Comparison of ENCODE assay signal across 9 cellular contexts in the genomic region with DNA sequence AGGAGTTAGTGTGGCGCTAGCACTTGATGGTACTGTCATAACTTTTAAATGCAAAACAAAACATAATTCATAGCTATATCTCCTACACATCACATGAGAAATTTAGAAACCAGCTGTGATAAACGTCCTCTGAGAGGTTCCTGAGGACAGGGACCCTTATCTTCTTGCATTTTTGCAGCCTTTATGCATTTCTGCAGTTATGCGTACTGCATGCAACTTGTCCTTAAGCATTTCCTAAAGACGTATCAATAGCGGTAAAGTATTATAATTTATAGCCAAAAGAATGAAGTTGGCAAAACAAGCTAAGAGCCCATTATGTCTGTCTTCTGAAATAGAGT. TPM values are rescaled to one million over a fixed set of nuclear protein-coding genes. Genes with fewer than 3 reads are reported as not detected.
DNase-seq lines count a peak whose midpoint lies in the region; TF ChIP-seq lines count a peak whose summit lies in the region.
"Had no signal": no experiment of that assay in that cellular context is flagged by ENCODE, and none has a peak within 500 bp of the region (broad histone marks: within the 10 kb centered on the region; RNA-seq: fewer than 3 reads in every experiment).

No MANE protein-coding gene starts in this region.

- peak overlapping the region; percentile 94 for H3K27ac Mint-ChIP-seq in activated CD4-positive, alpha-beta T cell treated with anti-CD3 and anti-CD28 coated beads, Interleukin-2, amount 10 ng/mL, durations not matched to agents 24 days and 14 days

- peaks cover 4% of the 10 kb centered on the region for H3K27me3 Mint-ChIP-seq in activated CD4-positive, alpha-beta T cell treated with anti-CD3 and anti-CD28 coated beads, Interleukin-2, amount 10 ng/mL, durations not matched to agents 24 days and 14 days

- H3K4me3 Mint-ChIP-seq in activated CD4-positive, alpha-beta T cell treated with anti-CD3 and anti-CD28 coated beads, Interleukin-2, amount 10 ng/mL, durations not matched to agents 24 days and 14 days = peak overlapping the region; percentile 98

- peaks cover 5% of the 10 kb centered on the region for H3K36me3 Mint-ChIP-seq in activated CD4-positive, alpha-beta T cell treated with anti-CD3 and anti-CD28 coated beads, Interleukin-2, amount 10 ng/mL, durations not matched to agents 24 days and 14 days (ENCODE audit: low read depth)

- H3K4me1 Mint-ChIP-seq in activated CD4-positive, alpha-beta T cell treated with anti-CD3 and anti-CD28 coated beads, Interleukin-2, amount 10 ng/mL, durations not matched to agents 24 days and 14 days = peaks cover 57% of the 10 kb centered on the region

- TF ChIP-seq POLR2A in adrenal gland (IDR thresholded peaks at IDR 0.05) = no peak

- in situ Hi-C loops in KBM-7 (cut with MboI; ENCODE audit: low pct_unique_long_range_greater_than_20kb, low sequenced_read_pairs) = no loop called here

- H3K4me3 ChIP-seq in adrenal gland = peak overlapping the region in 3 of 4 donors; percentile 85 to 96 (median 93)
- peak overlapping the region; percentile 94 for H3K4me3 ChIP-seq in kidney epithelial cell (ENCODE audit: low read depth, low read length)
- peak overlapping the region; percentile 87 for H3K4me3 ChIP-seq in thymus (ENCODE audit: low read length)

- WGBS in adrenal gland, 4 donors = 8 to 13% (median 11%) methylated on average over 5 of the region's 5 CpGs
- WGBS in thymus = 33% methylated on average over 5 of the region's 5 CpGs

- no peak for DNase-seq in activated CD4-positive, alpha-beta T cell treated with anti-CD3 and anti-CD28 coated beads, Interleukin-2, amount 10 ng/mL, durations not matched to agents 24 days and 14 days
- no peak for DNase-seq in activated CD4-positive, alpha-beta T cell treated with anti-CD3 and anti-CD28 coated beads, Interleukin-2, amount 50 U/mL, for 48 hours
- no peak for DNase-seq in adrenal gland
- no peak for DNase-seq in kidney epithelial cell (ENCODE audit: low read depth)
- no peak for DNase-seq in KBM-7
- no peak for DNase-seq in NCI-H1092 (lab: John Stamatoyannopoulos, UW)
- no peak for DNase-seq in activated CD4-positive, CD25-positive, alpha-beta regulatory T cell treated with anti-CD3 and anti-CD28 coated beads, Interleukin-2, amount 50 U/mL, for 72 hours

- H3K9me3 Mint-ChIP-seq in activated CD4-positive, alpha-beta T cell treated with anti-CD3 and anti-CD28 coated beads, Interleukin-2, amount 10 ng/mL, durations not matched to agents 24 days and 14 days = no peaks in the 10 kb centered on the region

- TF ChIP-seq CTCF in adrenal gland (IDR thresholded peaks at IDR 0.05) (no peak), kidney epithelial cell (IDR thresholded peaks at IDR 0.05; ENCODE audit: insufficient read depth, low read length, poor library complexity, severe bottlenecking) (no peak)

- H3K36me3 ChIP-seq in adrenal gland (replicated peaks in 1 of 2) (no peaks in the 10 kb centered on the region), kidney epithelial cell (ENCODE audit: control insufficient read depth, insufficient read depth, low read length) (no peaks in the 10 kb centered on the region), thymus (ENCODE audit: control insufficient read depth, insufficient read depth) (no peaks in the 10 kb centered on the region)

- H3K27me3 ChIP-seq in adrenal gland = no peaks in the 10 kb centered on the region
- H3K27me3 ChIP-seq in kidney epithelial cell (ENCODE audit: control insufficient read depth, insufficient read depth, low read length) = no peaks in the 10 kb centered on the region
- H3K27me3 ChIP-seq in thymus (ENCODE audit: control insufficient read depth, insufficient read depth) = no peaks in the 10 kb centered on the region

- H3K27ac ChIP-seq in adrenal gland (peak overlapping the region; percentile 31 to 92 (median 91)), thymus (ENCODE audit: low read depth) (no peak overlapping the region)

- no peaks in the 10 kb centered on the region for H3K9me3 ChIP-seq in adrenal gland (replicated peaks in 1 of 3)
- no peaks in the 10 kb centered on the region for H3K9me3 ChIP-seq in thymus (ENCODE audit: control insufficient read depth)
- H3K9me3 ChIP-seq: mucosa of descending colon had no signal

- peaks cover 18 to 44% of the 10 kb centered on the region in 2 donors for H3K4me1 ChIP-seq in adrenal gland (replicated peaks in 1 of 2)
- peaks cover 3% of the 10 kb centered on the region for H3K4me1 ChIP-seq in thymus (ENCODE audit: control insufficient read depth, insufficient read depth, low read length)

- intact Hi-C loops in activated CD4-positive, alpha-beta T cell treated with anti-CD3 and anti-CD28 coated beads, Interleukin-2, amount 10 ng/mL, durations not matched to agents 24 days and 14 days (cut with micrococcal nuclease) = no loop called here
- intact Hi-C loops in adrenal gland (cut with DNase I) = loop anchor here in 1 of 2 donors (5.0 kb wide), 1 partner anchor 57 kb away; a partner anchor contains a TSS

RNA-seq across cellular contexts. Expression of a gene that starts 1.7 kb away (rescaled TPM):
- total RNA-seq in activated CD4-positive, alpha-beta T cell treated with anti-CD3 and anti-CD28 coated beads, Interleukin-2, amount 10 ng/mL, durations not matched to agents 24 days and 14 days = 13.6 and 14.2 TPM in 2 replicates
- total RNA-seq in adrenal gland (10 to 100 TPM; 13.8 to 24.8 (median 20.2) TPM), kidney epithelial cell (3.0 and 3.4 TPM in 2 replicates)
- polyA plus RNA-seq in adrenal gland (10 to 100 TPM; 11.8 to 26.8 (median 17.0) TPM), thymus (8.8 TPM)

RNA-seq across cellular contexts. Expression of a gene that starts 19.9 kb away (rescaled TPM):
- total RNA-seq in activated CD4-positive, alpha-beta T cell treated with anti-CD3 and anti-CD28 coated beads, Interleukin-2, amount 10 ng/mL, durations not matched to agents 24 days and 14 days = not detected in 2 replicates
- total RNA-seq in adrenal gland = not detected
- polyA plus RNA-seq in adrenal gland = not detected
- not detected in 2 replicates for total RNA-seq in kidney epithelial cell
- 0.11 TPM for polyA plus RNA-seq in thymus
- total RNA-seq: mucosa of descending colon had no signal

RNA-seq across cellular contexts. Expression of a gene that starts 33.0 kb away (rescaled TPM):
- total RNA-seq in activated CD4-positive, alpha-beta T cell treated with anti-CD3 and anti-CD28 coated beads, Interleukin-2, amount 10 ng/mL, durations not matched to agents 24 days and 14 days = not detected in 2 replicates
- not detected for total RNA-seq in adrenal gland
- polyA plus RNA-seq in adrenal gland = not detected
- total RNA-seq in kidney epithelial cell = not detected in 2 replicates
- polyA plus RNA-seq in thymus = 0.32 TPM
- total RNA-seq: mucosa of descending colon had no signal

RNA-seq across cellular contexts. Expression of a gene that starts 57.6 kb away (rescaled TPM):
- 10.3 and 14.7 TPM in 2 replicates for total RNA-seq in activated CD4-positive, alpha-beta T cell treated with anti-CD3 and anti-CD28 coated beads, Interleukin-2, amount 10 ng/mL, durations not matched to agents 24 days and 14 days
- total RNA-seq in adrenal gland (10 to 100 TPM; 11.1 to 31.7 (median 21.1) TPM), kidney epithelial cell (13.0 and 20.0 TPM in 2 replicates)
- polyA plus RNA-seq in adrenal gland (10 to 100 TPM in 1 of 3 donors, 1 to 10 TPM in 2; 8.0 to 19.5 (median 8.2) TPM), thymus (8.5 TPM)
